Comparison of ENCODE assay signal across 9 cellular contexts in genomic region chr20:47620808-47621805, GRCh38.
DNase-seq lines count a peak whose midpoint lies in the region; ATAC-seq and TF ChIP-seq lines count a peak whose summit lies in the region.
"Had no signal": no experiment of that assay in that cellular context is flagged by ENCODE, and none has a peak within 500 bp of the region (broad histone marks: within the 10 kb centered on the region; RNA-seq: fewer than 3 reads in every experiment).

No MANE protein-coding gene starts in this region.

- H3K27ac Mint-ChIP-seq in activated T-cell treated with anti-CD3 and anti-CD28 coated beads, Interleukin-2, amount 50 U/mL, for 24 hours: peak overlapping the region; percentile 66
- H3K27ac Mint-ChIP-seq in neural crest cell (ENCODE audit: unreplicated experiment): no peak overlapping the region
- H3K27ac Mint-ChIP-seq: dendritic cell treated with granulocyte-macrophage colony-stimulating factor and Interleukin-4, amounts not matched to agents 40 ng/mL and 50 ng/mL, for 4 days had no signal

- H3K36me3 ChIP-seq in Loucy (ENCODE audit: insufficient read depth, low read length) (peaks cover 24% of the 10 kb centered on the region; the same call in 1 of the 2 replicates), SK-N-MC (ENCODE audit: insufficient read depth, low read length) (no peaks in the 10 kb centered on the region)

- DNase-seq in activated T-cell treated with anti-CD3 and anti-CD28 coated beads, Interleukin-2, amount 50 U/mL, for 24 hours: no peak
- no peak for DNase-seq in activated T-cell treated with anti-CD3 and anti-CD28 coated beads, Interleukin-2, amount 50 U/mL, for 1 hour
- DNase-seq in SK-N-MC (ENCODE audit: low read depth, low spot score) (peak; percentile 50), epithelial cell of proximal tubule (ENCODE audit: low read depth) (peak; percentile 22), neural crest cell (ENCODE audit: low read depth, low spot score) (no peak)

- peaks cover 4% of the 10 kb centered on the region for H4K20me1 ChIP-seq in Loucy (ENCODE audit: insufficient read depth, low read length, poor library complexity, severe bottlenecking)

- no peaks in the 10 kb centered on the region for H3K9me2 ChIP-seq in Loucy (replicated peaks; ENCODE audit: low read depth, low read length)

- H3K4me3 Mint-ChIP-seq in activated T-cell treated with anti-CD3 and anti-CD28 coated beads, Interleukin-2, amount 50 U/mL, for 24 hours: no peak overlapping the region
- H3K4me3 Mint-ChIP-seq in neural crest cell: no peak overlapping the region
- H3K4me3 Mint-ChIP-seq: dendritic cell treated with granulocyte-macrophage colony-stimulating factor and Interleukin-4, amounts not matched to agents 40 ng/mL and 50 ng/mL, for 4 days had no signal

- ATAC-seq in HG02798 (IDR thresholded peaks at IDR 0.05; ENCODE audit: poor library complexity, unreplicated experiment): no peak
- ATAC-seq in HG02973 (IDR thresholded peaks at IDR 0.05; ENCODE audit: unreplicated experiment): no peak

- no peaks in the 10 kb centered on the region for H3F3A ChIP-seq in Loucy (ENCODE audit: low read depth)

- H3K9me3 ChIP-seq in Loucy (ENCODE audit: insufficient read depth, low read depth, low read length): no peaks in the 10 kb centered on the region
- H3K9me3 ChIP-seq in SK-N-MC (ENCODE audit: low read depth, low read length): no peaks in the 10 kb centered on the region

- no peak overlapping the region for H3K27ac ChIP-seq in SK-N-MC

- no peaks in the 10 kb centered on the region for H3K27me3 ChIP-seq in Loucy (ENCODE audit: insufficient read depth, low read length, poor library complexity, severe bottlenecking)

- H3K4me2 ChIP-seq in Loucy (ENCODE audit: low read depth, low read length, poor library complexity, severe bottlenecking): no peak overlapping the region

- peak; percentile 80 for TF ChIP-seq CTCF in Loucy (conservative IDR thresholded peaks at IDR 0.05; ENCODE audit: low read length)
- peak; percentile 87 for TF ChIP-seq CTCF in epithelial cell of proximal tubule (conservative IDR thresholded peaks at IDR 0.05; ENCODE audit: low read depth, low read length)
- TF ChIP-seq CTCF in neural crest cell (conservative IDR thresholded peaks at IDR 0.05): peak; percentile 96

- H3K27me3 Mint-ChIP-seq in activated T-cell treated with anti-CD3 and anti-CD28 coated beads, Interleukin-2, amount 50 U/mL, for 24 hours: no peaks in the 10 kb centered on the region
- H3K27me3 Mint-ChIP-seq in neural crest cell (ENCODE audit: low read depth): no peaks in the 10 kb centered on the region
- H3K27me3 Mint-ChIP-seq: dendritic cell treated with granulocyte-macrophage colony-stimulating factor and Interleukin-4, amounts not matched to agents 40 ng/mL and 50 ng/mL, for 4 days had no signal

- peaks cover 78% of the 10 kb centered on the region for H3K36me3 Mint-ChIP-seq in activated T-cell treated with anti-CD3 and anti-CD28 coated beads, Interleukin-2, amount 50 U/mL, for 24 hours (ENCODE audit: low read depth)
- H3K36me3 Mint-ChIP-seq in neural crest cell (ENCODE audit: low read depth): no peaks in the 10 kb centered on the region

- H3K9ac ChIP-seq in Loucy (ENCODE audit: low read depth, low read length, poor library complexity, severe bottlenecking) (no peak overlapping the region), SK-N-MC (ENCODE audit: insufficient read length) (no peak overlapping the region)

- H3K9me3 Mint-ChIP-seq in activated T-cell treated with anti-CD3 and anti-CD28 coated beads, Interleukin-2, amount 50 U/mL, for 24 hours: no peaks in the 10 kb centered on the region
- no peaks in the 10 kb centered on the region for H3K9me3 Mint-ChIP-seq in neural crest cell
- H3K9me3 Mint-ChIP-seq: dendritic cell treated with granulocyte-macrophage colony-stimulating factor and Interleukin-4, amounts not matched to agents 40 ng/mL and 50 ng/mL, for 4 days had no signal

- H3K79me2 ChIP-seq in Loucy (ENCODE audit: insufficient read depth, low read length): no peaks in the 10 kb centered on the region

- H3K4me3 ChIP-seq in Loucy (ENCODE audit: low read length, poor library complexity, severe bottlenecking): no peak overlapping the region
- H3K4me3 ChIP-seq in SK-N-MC: no peak overlapping the region
- no peak overlapping the region for H3K4me3 ChIP-seq in epithelial cell of proximal tubule (ENCODE audit: low read depth, low read length)

- no peaks in the 10 kb centered on the region for H3K4me1 ChIP-seq in Loucy (ENCODE audit: insufficient read depth, low read length, poor library complexity, severe bottlenecking)

- H3K4me1 Mint-ChIP-seq in activated T-cell treated with anti-CD3 and anti-CD28 coated beads, Interleukin-2, amount 50 U/mL, for 24 hours (ENCODE audit: low read depth): peaks cover 46% of the 10 kb centered on the region
- H3K4me1 Mint-ChIP-seq in neural crest cell: peaks cover 6% of the 10 kb centered on the region

- H2AFZ ChIP-seq in Loucy (ENCODE audit: low read length): no peak overlapping the region

Comparison
In these comparisons a context has a peak if more than half of its experiments do, and no peak if none do; other contexts are left out.
1. DNase-seq: peak in SK-N-MC (single experiment) and epithelial cell of proximal tubule (single experiment); none in activated T-cell treated with anti-CD3 and anti-CD28 coated beads, Interleukin-2, amount 50 U/mL, for 24 hours (single experiment), activated T-cell treated with anti-CD3 and anti-CD28 coated beads, Interleukin-2, amount 50 U/mL, for 1 hour (single experiment) and neural crest cell (single experiment).
2. Peak in every context shown above with its lines, with median percentiles within 50 percentile points of each other: CTCF ChIP-seq.